In genomic region chr11:65435330-65435931, GRCh38 we compare ENCODE assay signal across 10 cellular contexts. TPM values are rescaled to one million over a fixed set of nuclear protein-coding genes. Genes with fewer than 3 reads are reported as not detected.
DNase-seq lines count a peak whose midpoint lies in the region; ATAC-seq and TF ChIP-seq lines count a peak whose summit lies in the region.
"Had no signal": no experiment of that assay in that cellular context is flagged by ENCODE, and none has a peak within 500 bp of the region (broad histone marks: within the 10 kb centered on the region; RNA-seq: fewer than 3 reads in every experiment).

No MANE protein-coding gene starts in this region.

- intact Hi-C loops in CD14-positive monocyte (cut with micrococcal nuclease) (no loop called here), esophagus squamous epithelium (cut with DNase I) (no loop called here), ovary (cut with DNase I) (no loop called here)

- peaks cover 12 to 99% (median 78%) of the 10 kb centered on the region in 3 donors for H3K4me1 ChIP-seq in esophagus squamous epithelium
- H3K4me1 ChIP-seq in ovary (ENCODE audit: insufficient read depth): peaks cover 1% of the 10 kb centered on the region

- H3K27me3 ChIP-seq in esophagus squamous epithelium: no peaks in the 10 kb centered on the region
- no peaks in the 10 kb centered on the region for H3K27me3 ChIP-seq in ovary

- DNase-seq in CD14-positive monocyte (ENCODE audit: low spot score) (no peak), SK-MEL-5 (ENCODE audit: low read depth, low spot score) (peak; percentile 28), esophagus squamous epithelium (lab: John Stamatoyannopoulos, UW) (no peak), ovary (peak in 3 of 5 donors; percentile 14 to 27 (median 15)), GM03348 (ENCODE audit: low spot score) (no peak), DMS 273 (lab: John Stamatoyannopoulos, UW; ENCODE audit: unreplicated experiment) (no peak)
- DNase-seq: activated T-cell treated with anti-CD3 and anti-CD28 coated beads, Interleukin-2, amount 50 U/mL, for 1 hour; DND-41 had no signal

- WGBS in esophagus squamous epithelium, 2 donors: 61 to 71% methylated on average over 6 to 9 of the region's 9 CpGs
- 78 to 85% (median 82%) methylated on average over 9 of the region's 9 CpGs for WGBS in ovary, 3 donors

- H3K27ac ChIP-seq in esophagus squamous epithelium (peak overlapping the region; percentile 34 to 100 (median 82)), ovary (no peak overlapping the region)

- H3K9me3 Mint-ChIP-seq in CD14-positive monocyte: no peaks in the 10 kb centered on the region

- H3K4me1 Mint-ChIP-seq in CD14-positive monocyte: peaks cover 88% of the 10 kb centered on the region

- peak overlapping the region in 6 of 7 donors; percentile 15 to 74 (median 62) for H3K27ac Mint-ChIP-seq in CD14-positive monocyte

- H3K9me3 ChIP-seq in esophagus squamous epithelium: no peaks in the 10 kb centered on the region
- no peaks in the 10 kb centered on the region for H3K9me3 ChIP-seq in ovary

- TF ChIP-seq CTCF in CD14-positive monocyte (IDR thresholded peaks at IDR 0.05) (no peak), esophagus squamous epithelium (IDR thresholded peaks at IDR 0.05) (peak in 1 of 6 experiments; percentile 1), ovary (IDR thresholded peaks at IDR 0.05) (no peak)

- H3K4me3 ChIP-seq in esophagus squamous epithelium: peak overlapping the region in 1 of 4 donors; percentile 36
- H3K4me3 ChIP-seq in ovary: no peak overlapping the region

- H3K4me3 Mint-ChIP-seq in CD14-positive monocyte: peak overlapping the region in 1 of 2 donors; percentile 62

- peaks cover 12 to 84% (median 26%) of the 10 kb centered on the region in 3 donors for H3K36me3 ChIP-seq in esophagus squamous epithelium
- no peaks in the 10 kb centered on the region for H3K36me3 ChIP-seq in ovary

- TF ChIP-seq POLR2A in esophagus squamous epithelium (IDR thresholded peaks at IDR 0.05): peak in 1 of 4 donors; percentile 0
- TF ChIP-seq POLR2A in ovary (IDR thresholded peaks at IDR 0.05): no peak
- TF ChIP-seq POLR2A in GM18505 (IDR thresholded peaks at IDR 0.05; ENCODE audit: borderline replicate concordance, extremely low read depth, insufficient read depth, insufficient read length): no peak

- ATAC-seq in GM18505 (IDR thresholded peaks at IDR 0.05; ENCODE audit: unreplicated experiment): no peak
- no peak for ATAC-seq in GM18511 (IDR thresholded peaks at IDR 0.05; ENCODE audit: unreplicated experiment)

- H3K27me3 Mint-ChIP-seq in CD14-positive monocyte (ENCODE audit: low read depth in 3 of 3): no peaks in the 10 kb centered on the region

- no peak for TF ChIP-seq EP300 in ovary (IDR thresholded peaks at IDR 0.05)

- in situ Hi-C loops in SK-MEL-5 (cut with HindIII; ENCODE audit: low pct_unique_long_range_greater_than_20kb, low sequenced_read_pairs): no loop called here

- peaks cover 83 to 87% of the 10 kb centered on the region in 2 donors for H3K36me3 Mint-ChIP-seq in CD14-positive monocyte

RNA-seq across cellular contexts. Expression of gene NEAT1, which starts 12.8 kb away (rescaled TPM):
- polyA plus RNA-seq in CD14-positive monocyte (1 to 10 TPM in 1 of 2 donors, under 1 TPM in 1; 0.90 to 1.3 TPM), ovary (100 to 1,000 TPM; 216 to 268 TPM)
- 13.3 and 17.2 TPM in 2 replicates for total RNA-seq in SK-MEL-5 (2014; rRNA removed; shearing (Covaris generic))
- 92.3 and 140 TPM in 2 replicates for polyA plus RNA-seq in SK-MEL-5 (2015; cell fraction: cytosol; rRNA removed)
- 4,541 and 4,715 TPM in 2 replicates for polyA plus RNA-seq in SK-MEL-5 (2015; cell fraction: nucleus; rRNA removed)
- total RNA-seq in esophagus squamous epithelium (100 to 1,000 TPM in 3 of 4 donors, 10 to 100 TPM in 1; 30.6 to 705 (median 357) TPM), ovary (100 to 1,000 TPM; 175 to 850 (median 372) TPM)

RNA-seq across cellular contexts. Expression of gene FRMD8, which starts 49.0 kb away (rescaled TPM):
- polyA plus RNA-seq in CD14-positive monocyte: 10 to 100 TPM; 33.7 to 41.2 TPM
- 36.4 and 37.5 TPM in 2 replicates for total RNA-seq in SK-MEL-5 (2014; rRNA removed; shearing (Covaris generic))
- 71.8 and 107 TPM in 2 replicates for polyA plus RNA-seq in SK-MEL-5 (2015; cell fraction: cytosol; rRNA removed)
- 89.4 and 95.0 TPM in 2 replicates for polyA plus RNA-seq in SK-MEL-5 (2015; cell fraction: nucleus; rRNA removed)
- 10 to 100 TPM; 44.1 to 88.7 (median 81.0) TPM for total RNA-seq in esophagus squamous epithelium
- total RNA-seq in ovary: 10 to 100 TPM; 21.2 to 41.7 (median 25.5) TPM
- 10 to 100 TPM in 1 of 2 donors, 1 to 10 TPM in 1; 4.3 to 15.8 TPM for polyA plus RNA-seq in ovary

RNA-seq across cellular contexts. Expression of gene SLC25A45, which starts 53.0 kb away (rescaled TPM):
- polyA plus RNA-seq in CD14-positive monocyte (1 to 10 TPM; 3.7 to 4.1 TPM), ovary (1 to 10 TPM; 2.7 to 3.4 TPM)
- total RNA-seq in SK-MEL-5 (2014; rRNA removed; shearing (Covaris generic)): 3.4 and 4.6 TPM in 2 replicates
- 4.9 and 9.4 TPM in 2 replicates for polyA plus RNA-seq in SK-MEL-5 (2015; cell fraction: cytosol; rRNA removed)
- 24.3 and 28.9 TPM in 2 replicates for polyA plus RNA-seq in SK-MEL-5 (2015; cell fraction: nucleus; rRNA removed)
- total RNA-seq in esophagus squamous epithelium (1 to 10 TPM; 1.9 to 7.7 (median 4.0) TPM), ovary (1 to 10 TPM; 3.2 to 8.7 (median 4.6) TPM)

Comparison
In these comparisons a context has a peak if more than half of its experiments do, and no peak if none do; other contexts are left out.
1. DNase-seq: peak in SK-MEL-5 (single experiment) and ovary (3 of 5); none in CD14-positive monocyte (single experiment), esophagus squamous epithelium (single experiment), GM03348 (single experiment) and DMS 273 (single experiment).
2. H3K27ac ChIP-seq: peak in esophagus squamous epithelium (4 of 4); none in ovary (0 of 2).